10 cellular contexts compared by ENCODE assay signal in the genomic region with DNA sequence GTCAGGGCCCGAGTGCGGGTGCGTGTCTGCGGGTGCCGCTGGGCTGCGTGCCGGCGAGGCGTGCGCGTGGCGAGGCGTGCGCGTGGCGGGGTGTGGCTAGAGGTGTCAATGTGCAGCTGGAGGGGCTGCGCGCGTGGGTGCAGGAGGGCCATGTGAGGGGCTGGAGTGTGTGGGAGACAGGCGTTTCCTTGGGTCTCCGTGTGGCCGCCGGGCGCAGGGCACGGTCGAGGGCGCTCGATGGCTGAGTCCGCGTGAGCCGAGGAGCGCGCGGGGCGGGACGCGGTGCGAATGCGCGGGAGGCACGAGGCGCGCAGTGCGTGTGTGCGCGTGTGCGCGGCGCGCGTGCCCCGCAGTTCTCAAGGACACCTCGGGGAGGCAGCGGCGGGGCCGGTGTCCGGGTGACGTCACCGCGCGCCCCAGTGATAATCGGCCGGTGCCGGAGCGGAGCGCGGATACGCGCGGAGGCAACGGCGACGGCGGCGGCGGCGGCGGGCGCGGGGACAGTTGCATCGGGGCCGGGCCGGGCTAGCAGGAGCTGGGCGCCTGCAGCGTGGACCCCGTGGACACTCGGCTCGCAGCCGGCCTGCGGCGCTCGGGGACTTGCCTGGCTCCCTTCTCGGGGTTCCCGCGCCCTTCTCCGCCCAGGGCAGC. TPM values are rescaled to one million over a fixed set of nuclear protein-coding genes. Genes with fewer than 3 reads are reported as not detected.
DNase-seq lines count a peak whose midpoint lies in the region; ATAC-seq and TF ChIP-seq lines count a peak whose summit lies in the region.
"Had no signal": no experiment of that assay in that cellular context is flagged by ENCODE, and none has a peak within 500 bp of the region (broad histone marks: within the 10 kb centered on the region; RNA-seq: fewer than 3 reads in every experiment).

No MANE protein-coding gene starts in this region.

- peaks cover 21% of the 10 kb centered on the region for H3K36me3 Mint-ChIP-seq in effector memory CD8-positive, alpha-beta T cell (ENCODE audit: insufficient read depth)

- H3K27ac Mint-ChIP-seq in effector memory CD8-positive, alpha-beta T cell, result no peak overlapping the region

- H3K9me3 ChIP-seq in ES-I3 (ENCODE audit: control insufficient read depth, insufficient read depth, low read length) (no peaks in the 10 kb centered on the region), psoas muscle (no peaks in the 10 kb centered on the region)
- H3K9me3 ChIP-seq: ascending aorta had no signal

- no peak overlapping the region for H3K27ac ChIP-seq in psoas muscle
- H3K27ac ChIP-seq: ascending aorta had no signal

- H3K4me1 ChIP-seq in ES-I3 (ENCODE audit: insufficient read depth, low read length) (peaks cover 7% of the 10 kb centered on the region; the same call in 1 of the 2 replicates), psoas muscle (peaks cover 13% of the 10 kb centered on the region)

- peak overlapping the region; percentile 25 for H3K4me3 ChIP-seq in psoas muscle

- TF ChIP-seq CTCF in psoas muscle (IDR thresholded peaks at IDR 0.05), result no peak

- peaks cover 0 to 96% (median 57%) of the 10 kb centered on the region in 3 donors for H3K27me3 ChIP-seq in psoas muscle (ENCODE audit: insufficient read depth in 3 of 3, low read length in 2 of 3)

- intact Hi-C loops in psoas muscle (cut with DNase I), result no loop called here

- no peaks in the 10 kb centered on the region for H3K9me3 Mint-ChIP-seq in effector memory CD8-positive, alpha-beta T cell

- peak overlapping the region; percentile 57; the same call in 1 of the 2 replicates for H3K9ac ChIP-seq in ES-I3 (ENCODE audit: low read depth, low read length)

- H3K4me3 Mint-ChIP-seq in effector memory CD8-positive, alpha-beta T cell, result peak overlapping the region; percentile 47 to 60

- peaks cover 4 to 17% of the 10 kb centered on the region in 2 donors for H3K4me1 Mint-ChIP-seq in effector memory CD8-positive, alpha-beta T cell (ENCODE audit: low read depth in 2 of 2)

- ATAC-seq in effector memory CD8-positive, alpha-beta T cell (replicated peaks), result no peak
- ATAC-seq in psoas muscle (no peak), HG03095 (IDR thresholded peaks at IDR 0.05; ENCODE audit: unreplicated experiment) (no peak), GM21786 (IDR thresholded peaks at IDR 0.05; ENCODE audit: unreplicated experiment) (no peak)

- peak; percentile 91 for DNase-seq in NCI-H2227 (lab: John Stamatoyannopoulos, UW; ENCODE audit: unreplicated experiment)
- DNase-seq in effector memory CD8-positive, alpha-beta T cell, result no peak
- peak in 1 of 2 donors; percentile 44 for DNase-seq in psoas muscle
- DNase-seq in effector CD8-positive, alpha-beta T cell (lab: John Stamatoyannopoulos, UW), result no peak
- DNase-seq: T-helper 9 cell had no signal

- peaks cover 43 to 88% of the 10 kb centered on the region in 2 donors for H3K27me3 Mint-ChIP-seq in effector memory CD8-positive, alpha-beta T cell

- 2% methylated on average over 50 to 96 of the region's 96 CpGs for WGBS in psoas muscle, 3 donors

- H3K36me3 ChIP-seq in ES-I3 (ENCODE audit: insufficient read depth, low read length), result no peaks in the 10 kb centered on the region
- H3K36me3 ChIP-seq in psoas muscle (ENCODE audit: insufficient read depth in 1 of 2, low read depth in 1 of 2), result no peaks in the 10 kb centered on the region
- H3K36me3 ChIP-seq: ascending aorta had no signal

RNA-seq across cellular contexts. Expression of gene YTHDF1, which starts 38.7 kb away (rescaled TPM):
- 10 to 100 TPM; 36.0 to 52.1 (median 48.0) TPM for total RNA-seq in psoas muscle
- 10 to 100 TPM; 27.4 to 51.8 (median 28.9) TPM for polyA plus RNA-seq in psoas muscle

RNA-seq across cellular contexts. Expression of gene BIRC7, which starts 58.4 kb away (rescaled TPM):
- not detected for total RNA-seq in psoas muscle
- polyA plus RNA-seq in psoas muscle, result under 1 TPM in 1 of 3 donors, not detected in 2; 0.04 TPM
- total RNA-seq: ascending aorta, pulmonary artery endothelial cell had no signal
